In the genomic region with DNA sequence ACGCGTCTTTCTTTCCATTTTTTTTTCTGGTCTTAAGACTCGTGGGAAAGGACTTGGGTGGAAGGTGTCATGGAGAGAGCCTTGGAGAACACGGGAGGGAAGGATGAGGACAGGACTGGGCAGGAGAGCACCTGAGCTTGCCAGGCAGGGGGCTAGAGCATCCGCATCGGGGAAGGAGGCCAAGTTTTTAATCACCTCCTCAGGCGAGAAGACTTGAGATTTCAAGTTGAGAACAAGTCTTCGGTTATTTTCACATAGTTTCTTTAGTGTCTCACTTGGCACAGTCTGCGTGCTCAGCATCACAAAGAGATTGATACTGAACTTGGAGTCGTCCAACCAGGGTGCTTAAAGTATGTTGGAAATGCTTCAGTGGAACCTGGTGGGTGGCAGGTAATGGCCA, we compare ENCODE assay signal across 23 cellular contexts.
"Had no signal": no experiment of that assay in that cellular context is flagged by ENCODE, and none has a peak within 500 bp of the region (broad histone marks: within the 10 kb centered on the region; RNA-seq: fewer than 3 reads in every experiment).

No MANE protein-coding gene starts in this region.

- H3K27me3 ChIP-seq: ascending aorta, brain microvascular endothelial cell, right lobe of liver, transverse colon had no signal

- H3K27ac Mint-ChIP-seq: activated naive CD8-positive, alpha-beta T cell treated with anti-CD3 and anti-CD28 coated beads, Interleukin-2, amount 10 ng/mL, durations not matched to agents 7 days and 5 days; mesothelial cell of epicardium; naive thymus-derived CD4-positive, alpha-beta T cell; T-helper 1 cell treated with Interleukin-12 subunit alpha and Interleukin-12 subunit beta and Interleukin-4 antibody, amounts not matched to agents 30 μg/mL and 1 μg/mL, for 36 hours had no signal

- H3K4me1 ChIP-seq: ascending aorta, right lobe of liver, transverse colon had no signal

- H3K36me3 Mint-ChIP-seq: activated naive CD8-positive, alpha-beta T cell treated with anti-CD3 and anti-CD28 coated beads, Interleukin-2, amount 10 ng/mL, durations not matched to agents 7 days and 5 days; mesothelial cell of epicardium; naive thymus-derived CD4-positive, alpha-beta T cell had no signal

- H3K9me3 ChIP-seq: ascending aorta, right lobe of liver, transverse colon had no signal

- H3K36me3 ChIP-seq: ascending aorta, brain microvascular endothelial cell, right lobe of liver, transverse colon had no signal

- H3K27me3 Mint-ChIP-seq: activated naive CD8-positive, alpha-beta T cell treated with anti-CD3 and anti-CD28 coated beads, Interleukin-2, amount 10 ng/mL, durations not matched to agents 7 days and 5 days; central memory CD8-positive, alpha-beta T cell had no signal

- H3K9me3 Mint-ChIP-seq: activated naive CD8-positive, alpha-beta T cell treated with anti-CD3 and anti-CD28 coated beads, Interleukin-2, amount 10 ng/mL, durations not matched to agents 7 days and 5 days; central memory CD8-positive, alpha-beta T cell; mesothelial cell of epicardium; T-helper 1 cell treated with Interleukin-12 subunit alpha and Interleukin-12 subunit beta and Interleukin-4 antibody, amounts not matched to agents 30 μg/mL and 1 μg/mL, for 36 hours had no signal

- ATAC-seq: left ventricle myocardium superior; naive thymus-derived CD4-positive, alpha-beta T cell; right lobe of liver had no signal

- DNase-seq: activated CD4-positive, alpha-beta T cell treated with anti-CD3 and anti-CD28 coated beads for 4 hours; activated CD4-positive, alpha-beta T cell treated with anti-CD3 and anti-CD28 coated beads, Interleukin-2, amount 50 U/mL, for 4 hours; activated effector memory CD4-positive, alpha-beta T cell treated with Interleukin-2 at 50 U/mL for 16 hours; activated naive CD4-positive, alpha-beta T cell treated with Interleukin-2 at 50 U/mL for 16 hours; activated naive CD8-positive, alpha-beta T cell treated with anti-CD3 and anti-CD28 coated beads, Interleukin-2, amount 10 ng/mL, durations not matched to agents 7 days and 5 days; activated T-cell treated with anti-CD3 and anti-CD28 coated beads for 4 hours; brain microvascular endothelial cell; dermis blood vessel endothelial cell; effector CD4-positive, alpha-beta T cell; left ventricle myocardium superior; naive thymus-derived CD4-positive, alpha-beta T cell; right lobe of liver; stimulated activated CD4-positive, alpha-beta T cell treated with anti-CD3 and anti-CD28 coated beads, Interleukin-2, amount 100 ng/mL, for 48 hours; stimulated activated naive CD4-positive, alpha-beta T cell treated with Interleukin-2 at 50 U/mL for 16 hours; SW 1271; T-helper 9 cell; transverse colon had no signal

- H3K4me1 Mint-ChIP-seq: activated naive CD8-positive, alpha-beta T cell treated with anti-CD3 and anti-CD28 coated beads, Interleukin-2, amount 10 ng/mL, durations not matched to agents 7 days and 5 days; central memory CD8-positive, alpha-beta T cell; naive thymus-derived CD4-positive, alpha-beta T cell; neural crest cell had no signal

- H3K4me3 Mint-ChIP-seq: activated naive CD8-positive, alpha-beta T cell treated with anti-CD3 and anti-CD28 coated beads, Interleukin-2, amount 10 ng/mL, durations not matched to agents 7 days and 5 days; central memory CD8-positive, alpha-beta T cell; mesothelial cell of epicardium; naive thymus-derived CD4-positive, alpha-beta T cell; neural crest cell; T-helper 1 cell treated with Interleukin-12 subunit alpha and Interleukin-12 subunit beta and Interleukin-4 antibody, amounts not matched to agents 30 μg/mL and 1 μg/mL, for 36 hours had no signal

- H3K4me3 ChIP-seq: ascending aorta, right lobe of liver, transverse colon had no signal

- H3K27ac ChIP-seq: ascending aorta, brain microvascular endothelial cell, right lobe of liver, transverse colon, VCaP had no signal
